11 cellular contexts compared by ENCODE assay signal in genomic region chr5:2750758-2751464, GRCh38. TPM values are rescaled to one million over a fixed set of nuclear protein-coding genes. Genes with fewer than 3 reads are reported as not detected.
A peak's percentile ranks its signal among the peaks of the same experiment; 100 is the strongest.
DNase-seq lines count a peak whose midpoint lies in the region; FAIRE-seq and TF ChIP-seq lines count a peak whose summit lies in the region.
"Had no signal": no experiment of that assay in that cellular context is flagged by ENCODE, and none has a peak within 500 bp of the region (broad histone marks: within the 10 kb centered on the region; RNA-seq: fewer than 3 reads in every experiment).

No MANE protein-coding gene starts in this region.

- H3K36me3 ChIP-seq in bronchial epithelial cell (ENCODE audit: control insufficient read depth, insufficient read depth, low read length) (peaks cover 13% of the 10 kb centered on the region), thymus (ENCODE audit: control insufficient read depth, insufficient read depth) (no peaks in the 10 kb centered on the region), BE2C (no peaks in the 10 kb centered on the region)
- H3K36me3 ChIP-seq: gastrocnemius medialis had no signal

- H3K4me1 ChIP-seq in thymus (ENCODE audit: control insufficient read depth, insufficient read depth, low read length) (no peaks in the 10 kb centered on the region), BE2C (no peaks in the 10 kb centered on the region)
- H3K4me1 ChIP-seq: gastrocnemius medialis had no signal

- no peak for FAIRE-seq in bronchial epithelial cell (lab: Jason Lieb, UNC)
- FAIRE-seq: GM18507, K562 had no signal

- H3K27ac ChIP-seq in thymus (ENCODE audit: low read depth): no peak overlapping the region

- H3K4me3 ChIP-seq in bronchial epithelial cell (ENCODE audit: low read depth, low read length) (peak overlapping the region; percentile 89), thymus (ENCODE audit: low read length) (peak overlapping the region; percentile 12), BE2C (ENCODE audit: low read depth, low read length) (no peak overlapping the region)
- H3K4me3 ChIP-seq: K562 had no signal

- DNase-seq in NCI-H2029 (lab: John Stamatoyannopoulos, UW) (peak; percentile 8), NCI-H2029 treated with DMSO at 0.1 percent for 48 hours (lab: John Stamatoyannopoulos, UW) (no peak), bronchial epithelial cell (ENCODE audit: low read depth) (no peak), kidney tubule cell (ENCODE audit: low spot score) (peak; percentile 39), BE2C (no peak), globus pallidus (ENCODE audit: low spot score) (no peak), iPS-NIHi11 (ENCODE audit: low spot score) (no peak)

- 5% methylated on average over 110 of the region's 110 CpGs for WGBS in thymus

- H3K9me3 ChIP-seq in thymus (ENCODE audit: control insufficient read depth) (peaks cover 5% of the 10 kb centered on the region), BE2C (no peaks in the 10 kb centered on the region)
- H3K9me3 ChIP-seq: gastrocnemius medialis had no signal

- H3K27me3 ChIP-seq in bronchial epithelial cell (ENCODE audit: control insufficient read depth, insufficient read depth, low read length) (no peaks in the 10 kb centered on the region), thymus (ENCODE audit: control insufficient read depth, insufficient read depth) (peaks cover 93% of the 10 kb centered on the region), BE2C (peaks cover 21% of the 10 kb centered on the region)

- TF ChIP-seq CTCF in bronchial epithelial cell (IDR thresholded peaks at IDR 0.05; ENCODE audit: insufficient read depth, low read length, severe bottlenecking) (no peak), BE2C (IDR thresholded peaks at IDR 0.05; ENCODE audit: low read depth, low read length) (no peak)

RNA-seq across cellular contexts. Expression of gene IRX2, which starts 0.6 kb away (rescaled TPM):
- 11.3 and 14.0 TPM in 2 replicates for total RNA-seq in bronchial epithelial cell
- polyA plus RNA-seq in thymus: 1.5 TPM
- polyA plus RNA-seq in BE2C (2012; ENCODE audit: insufficient read depth, insufficient read length, low read depth): not detected
- polyA plus RNA-seq: K562 had no signal

Comparison
In these comparisons a context has a peak if more than half of its experiments do, and no peak if none do; other contexts are left out.
1. DNase-seq: peak in NCI-H2029 (single experiment) and kidney tubule cell (single experiment); none in NCI-H2029 treated with DMSO at 0.1 percent for 48 hours (single experiment), bronchial epithelial cell (single experiment), BE2C (single experiment), globus pallidus (single experiment) and iPS-NIHi11 (single experiment).